In genomic region chr7:43460733-43461348, GRCh38 we compare ENCODE assay signal across 1 cellular context.
TF ChIP-seq lines count a peak whose summit lies in the region.

No MANE protein-coding gene starts in this region.

TF ChIP-seq in HepG2, 621 proteins besides CTCF, POLR2A, EP300 and RAD21 (continued from another document and continues in another):
- TF ChIP-seq, protein P1, sequence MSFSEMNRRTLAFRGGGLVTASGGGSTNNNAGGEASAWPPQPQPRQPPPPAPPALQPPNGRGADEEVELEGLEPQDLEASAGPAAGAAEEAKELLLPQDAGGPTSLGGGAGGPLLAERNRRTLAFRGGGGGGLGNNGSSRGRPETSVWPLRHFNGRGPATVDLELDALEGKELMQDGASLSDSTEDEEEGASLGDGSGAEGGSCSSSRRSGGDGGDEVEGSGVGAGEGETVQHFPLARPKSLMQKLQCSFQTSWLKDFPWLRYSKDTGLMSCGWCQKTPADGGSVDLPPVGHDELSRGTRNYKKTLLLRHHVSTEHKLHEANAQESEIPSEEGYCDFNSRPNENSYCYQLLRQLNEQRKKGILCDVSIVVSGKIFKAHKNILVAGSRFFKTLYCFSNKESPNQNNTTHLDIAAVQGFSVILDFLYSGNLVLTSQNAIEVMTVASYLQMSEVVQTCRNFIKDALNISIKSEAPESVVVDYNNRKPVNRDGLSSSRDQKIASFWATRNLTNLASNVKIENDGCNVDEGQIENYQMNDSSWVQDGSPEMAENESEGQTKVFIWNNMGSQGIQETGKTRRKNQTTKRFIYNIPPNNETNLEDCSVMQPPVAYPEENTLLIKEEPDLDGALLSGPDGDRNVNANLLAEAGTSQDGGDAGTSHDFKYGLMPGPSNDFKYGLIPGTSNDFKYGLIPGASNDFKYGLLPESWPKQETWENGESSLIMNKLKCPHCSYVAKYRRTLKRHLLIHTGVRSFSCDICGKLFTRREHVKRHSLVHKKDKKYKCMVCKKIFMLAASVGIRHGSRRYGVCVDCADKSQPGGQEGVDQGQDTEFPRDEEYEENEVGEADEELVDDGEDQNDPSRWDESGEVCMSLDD (CRISPR knock-in tag; IDR thresholded peaks at IDR 0.05; ENCODE audit: borderline replicate concordance) = no peak
- peak; percentile 44; the same call in 1 of the 2 replicates for TF ChIP-seq MLX (CRISPR knock-in tag; IDR thresholded peaks at IDR 0.05)
- no peak for TF ChIP-seq RBAK (CRISPR knock-in tag; IDR thresholded peaks at IDR 0.05)
- no peak for TF ChIP-seq SOX6 (IDR thresholded peaks at IDR 0.05)
- TF ChIP-seq SOX6 (CRISPR knock-in tag; IDR thresholded peaks at IDR 0.05) = peak; percentile 49; the same call in 1 of the 2 replicates
- TF ChIP-seq POLR2AphosphoS5 (IDR thresholded peaks at IDR 0.05; ENCODE audit: low read depth, low read length) = no peak
- no peak for TF ChIP-seq USF2 (IDR thresholded peaks at IDR 0.05; ENCODE audit: low read depth, low read length)
- TF ChIP-seq USF2 (CRISPR knock-in tag; IDR thresholded peaks at IDR 0.05; ENCODE audit: borderline replicate concordance) = no peak
- TF ChIP-seq, protein P2, sequence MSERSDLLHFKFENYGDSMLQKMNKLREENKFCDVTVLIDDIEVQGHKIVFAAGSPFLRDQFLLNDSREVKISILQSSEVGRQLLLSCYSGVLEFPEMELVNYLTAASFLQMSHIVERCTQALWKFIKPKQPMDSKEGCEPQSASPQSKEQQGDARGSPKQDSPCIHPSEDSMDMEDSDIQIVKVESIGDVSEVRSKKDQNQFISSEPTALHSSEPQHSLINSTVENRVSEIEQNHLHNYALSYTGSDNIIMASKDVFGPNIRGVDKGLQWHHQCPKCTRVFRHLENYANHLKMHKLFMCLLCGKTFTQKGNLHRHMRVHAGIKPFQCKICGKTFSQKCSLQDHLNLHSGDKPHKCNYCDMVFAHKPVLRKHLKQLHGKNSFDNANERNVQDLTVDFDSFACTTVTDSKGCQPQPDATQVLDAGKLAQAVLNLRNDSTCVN (CRISPR knock-in tag; IDR thresholded peaks at IDR 0.05; ENCODE audit: borderline replicate concordance) = no peak
- TF ChIP-seq GTF2F1 (IDR thresholded peaks at IDR 0.05; ENCODE audit: low read length) = no peak
- no peak for TF ChIP-seq NCOA5 (CRISPR knock-in tag; IDR thresholded peaks at IDR 0.05)
- no peak for TF ChIP-seq ZBTB37 (CRISPR knock-in tag; IDR thresholded peaks at IDR 0.05)
- TF ChIP-seq ZNF556 (CRISPR knock-in tag; IDR thresholded peaks at IDR 0.05; ENCODE audit: borderline replicate concordance) = no peak
- no peak for TF ChIP-seq ASH2L (IDR thresholded peaks at IDR 0.05; ENCODE audit: insufficient read length, low read depth, low read length)
- TF ChIP-seq ARID2 (CRISPR knock-in tag; IDR thresholded peaks at IDR 0.05; ENCODE audit: borderline replicate concordance) = no peak
- TF ChIP-seq CCAR2 (optimal IDR thresholded peaks at IDR 0.05; ENCODE audit: low read depth, low read length) = no peak
- TF ChIP-seq ZNF329 (CRISPR knock-in tag; IDR thresholded peaks at IDR 0.05; ENCODE audit: low read depth) = no peak
- 0 out of 2 replicates have a peak, but pooled peaks have one; percentile 20 for TF ChIP-seq SAP130 (CRISPR knock-in tag; IDR thresholded peaks at IDR 0.05; ENCODE audit: low read depth)
- no peak for TF ChIP-seq SETDB1 (CRISPR knock-in tag; IDR thresholded peaks at IDR 0.05; ENCODE audit: borderline replicate concordance)
- no peak for TF ChIP-seq GABPB1 (CRISPR knock-in tag; IDR thresholded peaks at IDR 0.05)
- TF ChIP-seq HES4 (CRISPR knock-in tag; IDR thresholded peaks at IDR 0.05; ENCODE audit: borderline replicate concordance) = no peak
- no peak for TF ChIP-seq KDM3A (CRISPR knock-in tag; IDR thresholded peaks at IDR 0.05; ENCODE audit: low read depth)
- no peak for TF ChIP-seq SP140L (CRISPR knock-in tag; IDR thresholded peaks at IDR 0.05; ENCODE audit: borderline replicate concordance)
- no peak for TF ChIP-seq AFF4 (CRISPR knock-in tag; IDR thresholded peaks at IDR 0.05)
- TF ChIP-seq FOXK1 (CRISPR knock-in tag; IDR thresholded peaks at IDR 0.05; ENCODE audit: borderline replicate concordance, low read depth) = peak; percentile 46; the same call in 1 of the 2 replicates
- no peak for TF ChIP-seq AGO2 (optimal IDR thresholded peaks at IDR 0.05; ENCODE audit: low read depth, low read length)
- TF ChIP-seq, protein P3, sequence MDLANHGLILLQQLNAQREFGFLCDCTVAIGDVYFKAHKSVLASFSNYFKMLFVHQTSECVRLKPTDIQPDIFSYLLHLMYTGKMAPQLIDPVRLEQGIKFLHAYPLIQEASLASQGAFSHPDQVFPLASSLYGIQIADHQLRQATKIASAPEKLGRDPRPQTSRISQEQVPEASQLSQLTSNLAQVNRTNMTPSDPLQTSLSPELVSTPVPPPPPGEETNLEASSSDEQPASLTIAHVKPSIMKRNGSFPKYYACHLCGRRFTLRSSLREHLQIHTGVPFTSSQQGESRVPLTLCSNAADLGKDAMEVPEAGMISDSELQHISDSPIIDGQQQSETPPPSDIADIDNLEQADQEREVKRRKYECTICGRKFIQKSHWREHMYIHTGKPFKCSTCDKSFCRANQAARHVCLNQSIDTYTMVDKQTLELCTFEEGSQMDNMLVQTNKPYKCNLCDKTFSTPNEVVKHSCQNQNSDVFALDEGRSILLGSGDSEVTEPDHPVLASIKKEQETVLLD (CRISPR knock-in tag; IDR thresholded peaks at IDR 0.05; ENCODE audit: low read depth) = no peak
- no peak for TF ChIP-seq HOXD1 (CRISPR knock-in tag; IDR thresholded peaks at IDR 0.05)
- no peak for TF ChIP-seq ZNF740 (CRISPR knock-in tag; IDR thresholded peaks at IDR 0.05)
- TF ChIP-seq RXRB (CRISPR knock-in tag; IDR thresholded peaks at IDR 0.05; ENCODE audit: borderline replicate concordance) = peak; percentile 67
- TF ChIP-seq IKZF4 (CRISPR knock-in tag; IDR thresholded peaks at IDR 0.05; ENCODE audit: borderline replicate concordance, low read depth, not compliant biosample characterization) = no peak
- no peak for TF ChIP-seq TGIF2 (CRISPR knock-in tag; IDR thresholded peaks at IDR 0.05)
- TF ChIP-seq ZNF580 (CRISPR knock-in tag; IDR thresholded peaks at IDR 0.05; ENCODE audit: borderline replicate concordance, low read depth) = no peak
- no peak for TF ChIP-seq JARID2 (CRISPR knock-in tag; IDR thresholded peaks at IDR 0.05; ENCODE audit: insufficient replicate concordance)
- TF ChIP-seq KLF6 (CRISPR knock-in tag; IDR thresholded peaks at IDR 0.05) = no peak
- TF ChIP-seq, protein P4, sequence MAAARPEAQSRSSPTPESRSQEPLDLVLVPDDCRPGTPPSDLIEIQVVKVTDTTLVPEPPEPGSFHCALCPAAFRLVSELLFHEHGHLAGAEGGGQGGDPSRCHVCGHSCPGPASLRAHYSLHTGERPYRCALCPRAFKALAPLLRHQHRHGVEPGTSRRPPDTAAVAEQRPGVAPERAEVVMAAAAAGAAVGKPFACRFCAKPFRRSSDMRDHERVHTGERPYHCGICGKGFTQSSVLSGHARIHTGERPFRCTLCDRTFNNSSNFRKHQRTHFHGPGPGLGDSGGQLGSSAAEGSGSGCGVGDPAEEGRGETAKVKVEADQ (CRISPR knock-in tag; IDR thresholded peaks at IDR 0.05; ENCODE audit: borderline replicate concordance) = no peak
- peak; percentile 27; the same call in 1 of the 2 replicates for TF ChIP-seq RXRA (CRISPR knock-in tag; IDR thresholded peaks at IDR 0.05)
- no peak for TF ChIP-seq ZNF75D (CRISPR knock-in tag; IDR thresholded peaks at IDR 0.05; ENCODE audit: borderline replicate concordance)
- TF ChIP-seq, protein P5, sequence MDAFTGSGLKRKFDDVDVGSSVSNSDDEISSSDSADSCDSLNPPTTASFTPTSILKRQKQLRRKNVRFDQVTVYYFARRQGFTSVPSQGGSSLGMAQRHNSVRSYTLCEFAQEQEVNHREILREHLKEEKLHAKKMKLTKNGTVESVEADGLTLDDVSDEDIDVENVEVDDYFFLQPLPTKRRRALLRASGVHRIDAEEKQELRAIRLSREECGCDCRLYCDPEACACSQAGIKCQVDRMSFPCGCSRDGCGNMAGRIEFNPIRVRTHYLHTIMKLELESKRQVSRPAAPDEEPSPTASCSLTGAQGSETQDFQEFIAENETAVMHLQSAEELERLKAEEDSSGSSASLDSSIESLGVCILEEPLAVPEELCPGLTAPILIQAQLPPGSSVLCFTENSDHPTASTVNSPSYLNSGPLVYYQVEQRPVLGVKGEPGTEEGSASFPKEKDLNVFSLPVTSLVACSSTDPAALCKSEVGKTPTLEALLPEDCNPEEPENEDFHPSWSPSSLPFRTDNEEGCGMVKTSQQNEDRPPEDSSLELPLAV (CRISPR knock-in tag; conservative IDR thresholded peaks at IDR 0.05; ENCODE audit: low read depth) = no peak
- TF ChIP-seq KLF15 (CRISPR knock-in tag; IDR thresholded peaks at IDR 0.05; ENCODE audit: borderline replicate concordance) = no peak
- no peak for TF ChIP-seq EED (CRISPR knock-in tag; IDR thresholded peaks at IDR 0.05)
- no peak for TF ChIP-seq RFX1 (IDR thresholded peaks at IDR 0.05)
- TF ChIP-seq, protein P6, sequence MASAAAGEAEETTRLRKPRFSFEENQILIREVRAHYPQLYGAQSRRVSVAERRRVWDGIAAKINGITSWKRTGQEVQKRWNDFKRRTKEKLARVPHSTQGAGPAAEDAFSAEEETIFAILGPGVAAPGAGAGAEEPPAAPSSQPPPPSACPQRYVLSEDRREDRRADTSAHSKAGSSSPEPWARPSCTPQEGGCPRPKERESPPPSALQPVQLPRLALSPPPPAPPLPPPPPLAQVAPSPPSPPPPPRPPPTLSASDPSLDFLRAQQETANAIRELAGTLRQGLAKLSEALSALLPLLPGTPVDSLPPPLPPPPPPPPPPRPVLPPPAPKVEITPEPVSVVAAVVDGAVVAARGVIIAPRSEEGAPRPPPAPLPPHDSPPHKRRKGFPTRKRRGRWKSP (CRISPR knock-in tag; IDR thresholded peaks at IDR 0.05) = no peak
- TF ChIP-seq CCDC6 (CRISPR knock-in tag; IDR thresholded peaks at IDR 0.05) = no peak
- no peak for TF ChIP-seq ZBTB14 (CRISPR knock-in tag; IDR thresholded peaks at IDR 0.05)
